Comparison of ENCODE assay signal across 15 cellular contexts in genomic region chr18:79421275-79421857, GRCh38.
"Had no signal": no experiment of that assay in that cellular context is flagged by ENCODE, and none has a peak within 500 bp of the region (broad histone marks: within the 10 kb centered on the region; RNA-seq: fewer than 3 reads in every experiment).

No MANE protein-coding gene starts in this region.

- H3K27ac ChIP-seq: adrenal gland, cardiac muscle cell, ovary, uterus, VCaP had no signal

- H3K27me3 Mint-ChIP-seq: activated naive CD4-positive, alpha-beta T cell treated with anti-CD3 and anti-CD28 coated beads, Interleukin-2, amount 50 U/mL, for 24 hours had no signal

- H3K27ac Mint-ChIP-seq: activated naive CD4-positive, alpha-beta T cell treated with anti-CD3 and anti-CD28 coated beads, Interleukin-2, amount 50 U/mL, for 24 hours; stimulated activated effector memory CD8-positive, alpha-beta T cell treated with anti-CD3 and anti-CD28 coated beads, Interleukin-12 subunit alpha, Interleukin-12 subunit beta, amount 100 ng/mL, for 72 hours had no signal

- DNase-seq: activated CD4-positive, alpha-beta T cell treated with anti-CD3 and anti-CD28 coated beads for 1 hour; activated CD4-positive, alpha-beta T cell treated with anti-CD3 and anti-CD28 coated beads, Interleukin-2, amount 50 U/mL, for 4 hours; activated effector memory CD4-positive, alpha-beta T cell treated with Interleukin-2 at 50 U/mL for 16 hours; activated T-cell treated with anti-CD3 and anti-CD28 coated beads, Interleukin-2, amount 50 U/mL, for 1 hour; adrenal gland; erythroblast; midbrain; ovary; uterus had no signal

- H3K9me3 Mint-ChIP-seq: activated naive CD4-positive, alpha-beta T cell treated with anti-CD3 and anti-CD28 coated beads, Interleukin-2, amount 50 U/mL, for 24 hours; neural crest cell; stimulated activated effector memory CD8-positive, alpha-beta T cell treated with anti-CD3 and anti-CD28 coated beads, Interleukin-12 subunit alpha, Interleukin-12 subunit beta, amount 100 ng/mL, for 72 hours had no signal

- H3K4me3 Mint-ChIP-seq: activated naive CD4-positive, alpha-beta T cell treated with anti-CD3 and anti-CD28 coated beads, Interleukin-2, amount 50 U/mL, for 24 hours; neural crest cell; stimulated activated effector memory CD8-positive, alpha-beta T cell treated with anti-CD3 and anti-CD28 coated beads, Interleukin-12 subunit alpha, Interleukin-12 subunit beta, amount 100 ng/mL, for 72 hours had no signal

- H3K9me3 ChIP-seq: adrenal gland, ovary, tibial nerve, uterus had no signal

- H3K4me1 ChIP-seq: uterus had no signal

- H3K36me3 ChIP-seq: adrenal gland, cardiac muscle cell, ovary, uterus had no signal

- H3K27me3 ChIP-seq: adrenal gland, cardiac muscle cell, ovary, tibial nerve, uterus had no signal

- H3K4me3 ChIP-seq: adrenal gland, cardiac muscle cell, ovary, tibial nerve, uterus had no signal
